1 cellular context compared by ENCODE assay signal in the genomic region with DNA sequence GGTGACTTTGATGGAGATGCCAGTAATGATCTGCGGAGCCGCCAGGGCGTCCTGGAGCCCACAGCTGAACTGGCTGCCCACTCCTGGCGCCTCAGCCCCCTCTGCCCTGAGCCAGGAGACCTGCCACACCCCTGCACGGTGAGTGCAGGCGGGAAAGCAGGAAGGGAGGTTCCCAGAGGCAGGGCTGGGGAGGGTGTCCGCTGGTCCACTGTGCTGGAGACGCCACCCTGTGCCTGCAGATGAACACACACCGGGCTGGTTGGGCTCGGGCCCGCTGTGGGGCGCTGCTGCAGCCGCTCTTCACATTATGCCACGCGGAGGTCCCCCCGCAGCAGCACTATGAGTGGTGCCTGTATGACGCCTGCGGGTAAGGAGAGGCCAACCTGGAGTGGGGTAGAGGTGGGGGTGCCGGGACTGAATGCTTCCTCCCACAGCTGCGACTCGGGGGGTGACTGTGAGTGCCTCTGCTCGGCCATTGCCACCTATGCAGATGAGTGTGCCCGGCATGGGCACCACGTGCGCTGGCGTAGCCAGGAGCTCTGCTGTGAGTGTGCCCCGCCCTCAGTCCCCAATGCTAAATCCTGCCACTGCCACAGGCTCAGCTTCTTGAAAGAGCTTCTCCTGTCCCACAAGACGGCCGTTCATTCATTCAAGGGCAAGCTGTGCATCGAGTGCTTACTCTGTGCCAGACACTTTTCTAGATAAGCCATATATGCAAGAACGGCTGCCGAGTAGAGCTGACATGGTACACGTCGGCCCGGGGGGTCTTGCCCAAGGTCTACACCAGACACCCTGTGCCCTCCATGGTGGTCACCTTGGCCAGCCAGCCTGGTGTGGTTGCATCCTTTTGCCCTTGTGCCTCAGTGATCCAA.
TF ChIP-seq lines count a peak whose summit lies in the region.

No MANE protein-coding gene starts in this region.

TF ChIP-seq in K562, 482 proteins besides CTCF, POLR2A, EP300 and RAD21 (continued from another document and continues in another):
- peak; percentile 77; the same call in 1 of the 2 replicates for TF ChIP-seq ZNF263 (CRISPR knock-in tag; IDR thresholded peaks at IDR 0.05; ENCODE audit: borderline replicate concordance)
- TF ChIP-seq TAL1 (IDR thresholded peaks at IDR 0.05), result no peak
- no peak for TF ChIP-seq SREBF1 (IDR thresholded peaks at IDR 0.05; ENCODE audit: borderline replicate concordance, low read depth, low read length)
- TF ChIP-seq FOXP1 (CRISPR knock-in tag; IDR thresholded peaks at IDR 0.05), result no peak; the same call in none of the 2 replicates
- no peak for TF ChIP-seq ZNF121 (CRISPR knock-in tag; conservative IDR thresholded peaks at IDR 0.05)
- peak; percentile 55; the same call in 1 of the 2 replicates for TF ChIP-seq MYNN (IDR thresholded peaks at IDR 0.05)
- no peak for TF ChIP-seq MYNN (CRISPR knock-in tag; IDR thresholded peaks at IDR 0.05)
- TF ChIP-seq ZFP30 (CRISPR knock-in tag; IDR thresholded peaks at IDR 0.05; ENCODE audit: borderline replicate concordance), result no peak
- TF ChIP-seq, protein P1, sequence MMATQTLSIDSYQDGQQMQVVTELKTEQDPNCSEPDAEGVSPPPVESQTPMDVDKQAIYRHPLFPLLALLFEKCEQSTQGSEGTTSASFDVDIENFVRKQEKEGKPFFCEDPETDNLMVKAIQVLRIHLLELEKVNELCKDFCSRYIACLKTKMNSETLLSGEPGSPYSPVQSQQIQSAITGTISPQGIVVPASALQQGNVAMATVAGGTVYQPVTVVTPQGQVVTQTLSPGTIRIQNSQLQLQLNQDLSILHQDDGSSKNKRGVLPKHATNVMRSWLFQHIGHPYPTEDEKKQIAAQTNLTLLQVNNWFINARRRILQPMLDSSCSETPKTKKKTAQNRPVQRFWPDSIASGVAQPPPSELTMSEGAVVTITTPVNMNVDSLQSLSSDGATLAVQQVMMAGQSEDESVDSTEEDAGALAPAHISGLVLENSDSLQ (IDR thresholded peaks at IDR 0.05), result no peak
- TF ChIP-seq ZKSCAN1 (IDR thresholded peaks at IDR 0.05; ENCODE audit: low read depth, low read length), result no peak
- peak; percentile 43; the same call in 1 of the 2 replicates for TF ChIP-seq ZBTB33 (CRISPR knock-in tag; IDR thresholded peaks at IDR 0.05)
- no peak for TF ChIP-seq ELF2 (CRISPR knock-in tag; IDR thresholded peaks at IDR 0.05)
- no peak for TF ChIP-seq ZFPM2 (CRISPR knock-in tag; IDR thresholded peaks at IDR 0.05)
- TF ChIP-seq, protein P2, sequence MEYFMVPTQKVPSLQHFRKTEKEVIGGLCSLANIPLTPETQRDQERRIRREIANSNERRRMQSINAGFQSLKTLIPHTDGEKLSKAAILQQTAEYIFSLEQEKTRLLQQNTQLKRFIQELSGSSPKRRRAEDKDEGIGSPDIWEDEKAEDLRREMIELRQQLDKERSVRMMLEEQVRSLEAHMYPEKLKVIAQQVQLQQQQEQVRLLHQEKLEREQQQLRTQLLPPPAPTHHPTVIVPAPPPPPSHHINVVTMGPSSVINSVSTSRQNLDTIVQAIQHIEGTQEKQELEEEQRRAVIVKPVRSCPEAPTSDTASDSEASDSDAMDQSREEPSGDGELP (CRISPR knock-in tag; IDR thresholded peaks at IDR 0.05; ENCODE audit: borderline replicate concordance), result peak; percentile 77
- TF ChIP-seq STAT5A (IDR thresholded peaks at IDR 0.05; ENCODE audit: borderline replicate concordance, low read length), result no peak
- TF ChIP-seq EGR1 (conservative IDR thresholded peaks at IDR 0.05), result 0 out of 2 replicates have a peak, but pooled peaks have one; percentile 39
- TF ChIP-seq SMC3 (conservative IDR thresholded peaks at IDR 0.05; ENCODE audit: insufficient read depth, low read depth, low read length), result peak; percentile 74
- no peak for TF ChIP-seq NCOA2 (IDR thresholded peaks at IDR 0.05; ENCODE audit: partially characterized antibody in 2 of 2)
- TF ChIP-seq ZNF253 (CRISPR knock-in tag; conservative IDR thresholded peaks at IDR 0.05), result no peak
- peak; percentile 58 for TF ChIP-seq CXXC5 (CRISPR knock-in tag; IDR thresholded peaks at IDR 0.05)
- no peak for TF ChIP-seq RBM22 (IDR thresholded peaks at IDR 0.05; ENCODE audit: low read depth, low read length, poor library complexity, severe bottlenecking)
- peak; percentile 43; the same call in 1 of the 2 replicates for TF ChIP-seq JUND (IDR thresholded peaks at IDR 0.05; ENCODE audit: borderline replicate concordance, low read depth, low read length)
- no peak; the same call in 2 of the 3 replicates for TF ChIP-seq JUND (tag; IDR thresholded peaks at IDR 0.05; ENCODE audit: borderline replicate concordance, low read depth, low read length)
- no peak for TF ChIP-seq KLF1 (tag; IDR thresholded peaks at IDR 0.05)
- TF ChIP-seq SP2 (IDR thresholded peaks at IDR 0.05; ENCODE audit: extremely low read depth, low read depth, low read length, poor library complexity, severe bottlenecking), result no peak
- TF ChIP-seq TGIF2 (CRISPR knock-in tag; IDR thresholded peaks at IDR 0.05), result no peak
- TF ChIP-seq SAP30 (IDR thresholded peaks at IDR 0.05; ENCODE audit: borderline replicate concordance, insufficient read depth, low read depth, low read length, poor library complexity, severe bottlenecking), result no peak
- no peak for TF ChIP-seq HSF4 (CRISPR knock-in tag; IDR thresholded peaks at IDR 0.05; ENCODE audit: borderline replicate concordance)
- no peak for TF ChIP-seq SMAD2 (IDR thresholded peaks at IDR 0.05; ENCODE audit: low read depth, low read length)
- TF ChIP-seq HLTF (IDR thresholded peaks at IDR 0.05), result no peak
- peak; percentile 94 for TF ChIP-seq CTBP1 (IDR thresholded peaks at IDR 0.05; ENCODE audit: borderline replicate concordance)
- TF ChIP-seq CBFA2T2 (conservative IDR thresholded peaks at IDR 0.05), result no peak
- peak; percentile 25; the same call in 1 of the 2 replicates for TF ChIP-seq ESRRA (IDR thresholded peaks at IDR 0.05; ENCODE audit: borderline replicate concordance, low read depth)
- 0 out of 2 replicates have a peak, but pooled peaks have one; percentile 34 for TF ChIP-seq E2F3 (CRISPR knock-in tag; IDR thresholded peaks at IDR 0.05)
- TF ChIP-seq ZNF512 (tag; IDR thresholded peaks at IDR 0.05), result no peak
- TF ChIP-seq MYC (IDR thresholded peaks at IDR 0.05; ENCODE audit: low read depth, low read length), result peak; percentile 89
- TF ChIP-seq MYC (CRISPR knock-in tag; IDR thresholded peaks at IDR 0.05; ENCODE audit: borderline replicate concordance, low read depth), result no peak
- no peak for TF ChIP-seq XRCC5 (IDR thresholded peaks at IDR 0.05; ENCODE audit: low read depth, low read length)
- no peak for TF ChIP-seq NFATC3 (IDR thresholded peaks at IDR 0.05)
- TF ChIP-seq RNF2 (IDR thresholded peaks at IDR 0.05), result peak; percentile 62; the same call in 1 of the 2 replicates
- no peak for TF ChIP-seq MBD2 (IDR thresholded peaks at IDR 0.05; ENCODE audit: borderline replicate concordance, low read depth)
- peak; percentile 31 for TF ChIP-seq KAT2B (IDR thresholded peaks at IDR 0.05; ENCODE audit: low read depth, low read length)
- TF ChIP-seq ATF7 (IDR thresholded peaks at IDR 0.05), result peak; percentile 79
- TF ChIP-seq RFX1 (IDR thresholded peaks at IDR 0.05), result no peak
- no peak for TF ChIP-seq MEIS2 (IDR thresholded peaks at IDR 0.05; ENCODE audit: partially characterized antibody)
- TF ChIP-seq, protein P3, sequence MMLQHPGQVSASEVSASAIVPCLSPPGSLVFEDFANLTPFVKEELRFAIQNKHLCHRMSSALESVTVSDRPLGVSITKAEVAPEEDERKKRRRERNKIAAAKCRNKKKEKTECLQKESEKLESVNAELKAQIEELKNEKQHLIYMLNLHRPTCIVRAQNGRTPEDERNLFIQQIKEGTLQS (IDR thresholded peaks at IDR 0.05), result no peak
- TF ChIP-seq, protein P3 (CRISPR knock-in tag; conservative IDR thresholded peaks at IDR 0.05), result 0 out of 2 replicates have a peak, but pooled peaks have one; percentile 49
- TF ChIP-seq, protein P4, sequence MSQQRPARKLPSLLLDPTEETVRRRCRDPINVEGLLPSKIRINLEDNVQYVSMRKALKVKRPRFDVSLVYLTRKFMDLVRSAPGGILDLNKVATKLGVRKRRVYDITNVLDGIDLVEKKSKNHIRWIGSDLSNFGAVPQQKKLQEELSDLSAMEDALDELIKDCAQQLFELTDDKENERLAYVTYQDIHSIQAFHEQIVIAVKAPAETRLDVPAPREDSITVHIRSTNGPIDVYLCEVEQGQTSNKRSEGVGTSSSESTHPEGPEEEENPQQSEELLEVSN (IDR thresholded peaks at IDR 0.05; ENCODE audit: borderline replicate concordance in 1 of 2, extremely low read depth in 1 of 2, insufficient read depth in 1 of 2, insufficient read length in 1 of 2, low read depth in 1 of 2, low read length in 1 of 2, poor library complexity in 1 of 2, severe bottlenecking in 1 of 2), result peak; percentile 83
- TF ChIP-seq RREB1 (CRISPR knock-in tag; IDR thresholded peaks at IDR 0.05), result no peak
- no peak for TF ChIP-seq HIVEP1 (CRISPR knock-in tag; IDR thresholded peaks at IDR 0.05)
- 0 out of 2 replicates have a peak, but pooled peaks have one; percentile 15 for TF ChIP-seq ETV1 (tag; conservative IDR thresholded peaks at IDR 0.05; ENCODE audit: low read depth)
- peak; percentile 56; the same call in 1 of the 2 replicates for TF ChIP-seq CREB3L1 (IDR thresholded peaks at IDR 0.05; ENCODE audit: borderline replicate concordance, low read depth)
